ENCODE assay signal across 1 cellular context in genomic region chr11:76825726-76826396, GRCh38.
TF ChIP-seq lines count a peak whose summit lies in the region.

No MANE protein-coding gene starts in this region.

TF ChIP-seq in K562, 482 proteins besides CTCF, POLR2A, EP300 and RAD21 (continued from another document and continues in another):
- TF ChIP-seq, protein P1, sequence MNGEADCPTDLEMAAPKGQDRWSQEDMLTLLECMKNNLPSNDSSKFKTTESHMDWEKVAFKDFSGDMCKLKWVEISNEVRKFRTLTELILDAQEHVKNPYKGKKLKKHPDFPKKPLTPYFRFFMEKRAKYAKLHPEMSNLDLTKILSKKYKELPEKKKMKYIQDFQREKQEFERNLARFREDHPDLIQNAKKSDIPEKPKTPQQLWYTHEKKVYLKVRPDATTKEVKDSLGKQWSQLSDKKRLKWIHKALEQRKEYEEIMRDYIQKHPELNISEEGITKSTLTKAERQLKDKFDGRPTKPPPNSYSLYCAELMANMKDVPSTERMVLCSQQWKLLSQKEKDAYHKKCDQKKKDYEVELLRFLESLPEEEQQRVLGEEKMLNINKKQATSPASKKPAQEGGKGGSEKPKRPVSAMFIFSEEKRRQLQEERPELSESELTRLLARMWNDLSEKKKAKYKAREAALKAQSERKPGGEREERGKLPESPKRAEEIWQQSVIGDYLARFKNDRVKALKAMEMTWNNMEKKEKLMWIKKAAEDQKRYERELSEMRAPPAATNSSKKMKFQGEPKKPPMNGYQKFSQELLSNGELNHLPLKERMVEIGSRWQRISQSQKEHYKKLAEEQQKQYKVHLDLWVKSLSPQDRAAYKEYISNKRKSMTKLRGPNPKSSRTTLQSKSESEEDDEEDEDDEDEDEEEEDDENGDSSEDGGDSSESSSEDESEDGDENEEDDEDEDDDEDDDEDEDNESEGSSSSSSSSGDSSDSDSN (IDR thresholded peaks at IDR 0.05; ENCODE audit: borderline replicate concordance in 1 of 2, low read depth in 2 of 2, low read length in 2 of 2) = no peak
- no peak for TF ChIP-seq SMAD3 (CRISPR knock-in tag; conservative IDR thresholded peaks at IDR 0.05)
- no peak for TF ChIP-seq KLF10 (CRISPR knock-in tag; IDR thresholded peaks at IDR 0.05)
- TF ChIP-seq, protein P2, sequence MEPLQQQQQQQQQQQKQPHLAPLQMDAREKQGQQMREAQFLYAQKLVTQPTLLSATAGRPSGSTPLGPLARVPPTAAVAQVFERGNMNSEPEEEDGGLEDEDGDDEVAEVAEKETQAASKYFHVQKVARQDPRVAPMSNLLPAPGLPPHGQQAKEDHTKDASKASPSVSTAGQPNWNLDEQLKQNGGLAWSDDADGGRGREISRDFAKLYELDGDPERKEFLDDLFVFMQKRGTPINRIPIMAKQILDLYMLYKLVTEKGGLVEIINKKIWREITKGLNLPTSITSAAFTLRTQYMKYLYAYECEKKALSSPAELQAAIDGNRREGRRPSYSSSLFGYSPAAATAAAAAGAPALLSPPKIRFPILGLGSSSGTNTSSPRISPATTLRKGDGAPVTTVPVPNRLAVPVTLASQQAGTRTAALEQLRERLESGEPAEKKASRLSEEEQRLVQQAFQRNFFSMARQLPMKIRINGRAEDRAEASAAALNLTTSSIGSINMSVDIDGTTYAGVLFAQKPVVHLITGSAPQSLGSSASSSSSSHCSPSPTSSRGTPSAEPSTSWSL (CRISPR knock-in tag; IDR thresholded peaks at IDR 0.05; ENCODE audit: borderline replicate concordance) = no peak
- no peak for TF ChIP-seq XRCC4 (IDR thresholded peaks at IDR 0.05; ENCODE audit: extremely low read depth, insufficient read depth, insufficient read length)
- no peak for TF ChIP-seq SLC30A9 (CRISPR knock-in tag; IDR thresholded peaks at IDR 0.05)
- TF ChIP-seq GTF2B (IDR thresholded peaks at IDR 0.05; ENCODE audit: extremely low read depth, insufficient read length) = no peak
- no peak for TF ChIP-seq HNRNPL (IDR thresholded peaks at IDR 0.05; ENCODE audit: low read depth, low read length)
- TF ChIP-seq ZNF696 (CRISPR knock-in tag; conservative IDR thresholded peaks at IDR 0.05) = no peak
- no peak for TF ChIP-seq JUNB (CRISPR knock-in tag; conservative IDR thresholded peaks at IDR 0.05)
- TF ChIP-seq GTF2F1 (IDR thresholded peaks at IDR 0.05; ENCODE audit: low read depth, low read length) = no peak
- TF ChIP-seq RCOR1 (IDR thresholded peaks at IDR 0.05; ENCODE audit: borderline replicate concordance in 1 of 2, low read depth in 2 of 2, low read length in 2 of 2) = no peak
- no peak for TF ChIP-seq BCL6 (CRISPR knock-in tag; IDR thresholded peaks at IDR 0.05)
- peak; percentile 47; the same call in 1 of the 2 replicates for TF ChIP-seq SMAD4 (CRISPR knock-in tag; conservative IDR thresholded peaks at IDR 0.05)
- 0 out of 4 replicates have a peak, but pooled peaks of 1 of the 2 experiments have one; percentile 40 for TF ChIP-seq ARNT (IDR thresholded peaks at IDR 0.05)
- TF ChIP-seq BRF2 (IDR thresholded peaks at IDR 0.05; ENCODE audit: borderline replicate concordance, insufficient read depth, insufficient read length) = no peak
- TF ChIP-seq ZFP36 (IDR thresholded peaks at IDR 0.05; ENCODE audit: low read depth, low read length, partially characterized antibody) = no peak
- TF ChIP-seq HMGXB4 (CRISPR knock-in tag; IDR thresholded peaks at IDR 0.05) = no peak
- TF ChIP-seq PRMT5 (CRISPR knock-in tag; IDR thresholded peaks at IDR 0.05) = no peak
- TF ChIP-seq MCM3 (IDR thresholded peaks at IDR 0.05) = no peak
- no peak for TF ChIP-seq ZNF277 (CRISPR knock-in tag; IDR thresholded peaks at IDR 0.05; ENCODE audit: borderline replicate concordance)
- TF ChIP-seq, protein P3, sequence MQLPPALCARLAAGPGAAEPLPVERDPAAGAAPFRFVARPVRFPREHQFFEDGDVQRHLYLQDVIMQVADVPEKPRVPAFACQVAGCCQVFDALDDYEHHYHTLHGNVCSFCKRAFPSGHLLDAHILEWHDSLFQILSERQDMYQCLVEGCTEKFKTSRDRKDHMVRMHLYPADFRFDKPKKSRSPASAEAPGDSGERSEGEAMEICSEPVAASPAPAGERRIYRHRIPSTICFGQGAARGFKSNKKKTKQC (CRISPR knock-in tag; IDR thresholded peaks at IDR 0.05) = no peak
- TF ChIP-seq MECOM (CRISPR knock-in tag; IDR thresholded peaks at IDR 0.05) = no peak
- no peak for TF ChIP-seq RBM22 (IDR thresholded peaks at IDR 0.05; ENCODE audit: low read depth, low read length, poor library complexity, severe bottlenecking)
- TF ChIP-seq MAFF (IDR thresholded peaks at IDR 0.05; ENCODE audit: low read length) = peak; percentile 78
- TF ChIP-seq RREB1 (CRISPR knock-in tag; IDR thresholded peaks at IDR 0.05) = no peak
- no peak for TF ChIP-seq ELF2 (CRISPR knock-in tag; IDR thresholded peaks at IDR 0.05)
- peak; percentile 52; the same call in 1 of the 2 replicates for TF ChIP-seq NBN (IDR thresholded peaks at IDR 0.05; ENCODE audit: low read depth)
- no peak for TF ChIP-seq NFXL1 (CRISPR knock-in tag; IDR thresholded peaks at IDR 0.05)
- TF ChIP-seq MLLT1 (IDR thresholded peaks at IDR 0.05) = no peak
- TF ChIP-seq NONO (IDR thresholded peaks at IDR 0.05; ENCODE audit: low read depth in 2 of 2, low read length in 1 of 2) = no peak
- TF ChIP-seq POU5F1 (IDR thresholded peaks at IDR 0.05; ENCODE audit: borderline replicate concordance, low read depth, low read length, partially characterized antibody) = no peak
- no peak for TF ChIP-seq ZNF384 (IDR thresholded peaks at IDR 0.05; ENCODE audit: low read depth, low read length)
- TF ChIP-seq GABPA (tag; conservative IDR thresholded peaks at IDR 0.05; ENCODE audit: low read depth) = peak; percentile 73
- TF ChIP-seq, protein P4, sequence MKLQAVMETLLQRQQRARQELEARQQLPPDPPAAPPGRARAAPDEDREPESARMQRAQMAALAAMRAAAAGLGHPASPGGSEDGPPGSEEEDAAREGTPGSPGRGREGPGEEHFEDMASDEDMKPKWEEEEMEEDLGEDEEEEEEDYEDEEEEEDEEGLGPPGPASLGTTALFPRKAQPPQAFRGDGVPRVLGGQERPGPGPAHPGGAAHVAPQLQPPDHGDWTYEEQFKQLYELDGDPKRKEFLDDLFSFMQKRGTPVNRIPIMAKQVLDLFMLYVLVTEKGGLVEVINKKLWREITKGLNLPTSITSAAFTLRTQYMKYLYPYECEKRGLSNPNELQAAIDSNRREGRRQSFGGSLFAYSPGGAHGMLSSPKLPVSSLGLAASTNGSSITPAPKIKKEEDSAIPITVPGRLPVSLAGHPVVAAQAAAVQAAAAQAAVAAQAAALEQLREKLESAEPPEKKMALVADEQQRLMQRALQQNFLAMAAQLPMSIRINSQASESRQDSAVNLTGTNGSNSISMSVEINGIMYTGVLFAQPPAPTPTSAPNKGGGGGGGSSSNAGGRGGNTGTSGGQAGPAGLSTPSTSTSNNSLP (IDR thresholded peaks at IDR 0.05; ENCODE audit: borderline replicate concordance, low read depth, low read length) = peak; percentile 14; the same call in 1 of the 2 replicates
- no peak for TF ChIP-seq TARDBP (IDR thresholded peaks at IDR 0.05)
- no peak for TF ChIP-seq ELK3 (CRISPR knock-in tag; IDR thresholded peaks at IDR 0.05)
- no peak for TF ChIP-seq SAFB2 (IDR thresholded peaks at IDR 0.05; ENCODE audit: borderline replicate concordance, low read depth, low read length, severe bottlenecking)
- TF ChIP-seq NFIC (IDR thresholded peaks at IDR 0.05) = no peak
